Comparison of ENCODE assay signal across 1 cellular context in genomic region chr19:58572026-58572817, GRCh38.
TF ChIP-seq lines count a peak whose summit lies in the region.

No MANE protein-coding gene starts in this region.

TF ChIP-seq in SK-N-SH, 30 proteins besides CTCF, POLR2A, EP300 and RAD21 (continued from another document):
- TF ChIP-seq PBX3 (IDR thresholded peaks at IDR 0.05) (no peak), RCOR1 (IDR thresholded peaks at IDR 0.05; ENCODE audit: low read length) (no peak), YY1 (IDR thresholded peaks at IDR 0.05; ENCODE audit: low read depth) (peak; percentile 50; the same call in 1 of the 2 replicates), EZH2phosphoT487 (IDR thresholded peaks at IDR 0.05; ENCODE audit: borderline replicate concordance, low read depth) (no peak), NFIC (IDR thresholded peaks at IDR 0.05; ENCODE audit: borderline replicate concordance) (peak; percentile 75; the same call in 1 of the 2 replicates), GABPA (IDR thresholded peaks at IDR 0.05; ENCODE audit: low read depth) (peak; percentile 83)
- TF ChIP-seq, protein P1, sequence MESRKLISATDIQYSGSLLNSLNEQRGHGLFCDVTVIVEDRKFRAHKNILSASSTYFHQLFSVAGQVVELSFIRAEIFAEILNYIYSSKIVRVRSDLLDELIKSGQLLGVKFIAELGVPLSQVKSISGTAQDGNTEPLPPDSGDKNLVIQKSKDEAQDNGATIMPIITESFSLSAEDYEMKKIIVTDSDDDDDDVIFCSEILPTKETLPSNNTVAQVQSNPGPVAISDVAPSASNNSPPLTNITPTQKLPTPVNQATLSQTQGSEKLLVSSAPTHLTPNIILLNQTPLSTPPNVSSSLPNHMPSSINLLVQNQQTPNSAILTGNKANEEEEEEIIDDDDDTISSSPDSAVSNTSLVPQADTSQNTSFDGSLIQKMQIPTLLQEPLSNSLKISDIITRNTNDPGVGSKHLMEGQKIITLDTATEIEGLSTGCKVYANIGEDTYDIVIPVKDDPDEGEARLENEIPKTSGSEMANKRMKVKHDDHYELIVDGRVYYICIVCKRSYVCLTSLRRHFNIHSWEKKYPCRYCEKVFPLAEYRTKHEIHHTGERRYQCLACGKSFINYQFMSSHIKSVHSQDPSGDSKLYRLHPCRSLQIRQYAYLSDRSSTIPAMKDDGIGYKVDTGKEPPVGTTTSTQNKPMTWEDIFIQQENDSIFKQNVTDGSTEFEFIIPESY (IDR thresholded peaks at IDR 0.05; ENCODE audit: borderline replicate concordance, low read depth): peak; percentile 24; the same call in 1 of the 2 replicates
TF ChIP-seq in SK-N-SH: peak in this region for 5.
